In genomic region chr19:45079063-45079910, GRCh38 we compare ENCODE assay signal across 8 cellular contexts. TPM values are rescaled to one million over a fixed set of nuclear protein-coding genes. Genes with fewer than 3 reads are reported as not detected.
DNase-seq lines count a peak whose midpoint lies in the region; ATAC-seq and TF ChIP-seq lines count a peak whose summit lies in the region.

GEMIN7 (plus strand) TSS chr19:45079260; CDS start chr19:45090115, 10,855 bp downstream.

- peaks cover 64% of the 10 kb centered on the region for H3K79me2 ChIP-seq in HCT116 (ENCODE audit: insufficient read depth, low read length)

- peak within 1 kb of the TSS; percentile 99 for H3K4me3 ChIP-seq in HCT116 (replicated peaks in 1 of 2; ENCODE audit: low read depth in 1 of 2, low read length in 2 of 2)

- POLR2A ChIA-PET in HCT116 (lab: Charles Lee): interaction anchor here (1.0 to 2.9 kb wide), 2 partner anchors 10 to 13 kb away, joined by 3 to 10 read pairs; partner anchors contain the start of gene PPP1R37

- peaks cover 2 to 15% of the 10 kb centered on the region in 2 experiments; a peak in 2 of 4 replicates for H3K36me3 ChIP-seq in HCT116 (ENCODE audit: control insufficient read depth in 1 of 2, insufficient read depth in 2 of 2, low read length in 2 of 2)

- DNase-seq in CMK (ENCODE audit: low read depth) (peak; percentile 77), HCT116 (ENCODE audit: low read depth, low spot score) (peak; percentile 44), NCI-H2227 treated with DMSO at 0.1 percent for 48 hours (lab: John Stamatoyannopoulos, UW) (peak; percentile 31), islet precursor cell (peak; percentile 91)
- peak; percentile 57 for DNase-seq in activated CD4-positive, CD25-positive, alpha-beta regulatory T cell treated with anti-CD3 and anti-CD28 coated beads, Interleukin-2, amount 50 U/mL, for 16 hours (ENCODE audit: low read depth, low spot score)
- DNase-seq in central memory CD4-positive, alpha-beta T cell: peak; percentile 67
- DNase-seq in stimulated activated CD4-positive, alpha-beta T cell treated with anti-CD3 and anti-CD28 coated beads, Interleukin-15, amount 100 ng/mL, for 1 hour (ENCODE audit: low read depth in 1 of 2, low spot score in 1 of 2): peak; percentile 71 to 77

- RAD21 ChIA-PET in HCT116 (lab: Charles Lee; ENCODE audit: low non-redundant PET in 1 of 2, low total read pairs in 2 of 2, uncharacterized antibody in 2 of 2, unreplicated experiment in 2 of 2): no interaction called here

- BruUV-seq in HCT116 (replicated peaks; lab: Mats Ljungman, UMichigan): TSS peak; percentile 76

- no peaks in the 10 kb centered on the region for H3K27me3 ChIP-seq in HCT116 (ENCODE audit: insufficient read depth, low read length)

- TF ChIP-seq CTCF in HCT116 (IDR thresholded peaks at IDR 0.05 in 2 of 3, conservative IDR thresholded peaks at IDR 0.05 in 1 of 3; ENCODE audit: borderline replicate concordance in 1 of 3, insufficient read depth in 1 of 3, low read depth in 2 of 3, low read length in 2 of 3): no peak

- H2AFZ ChIP-seq in HCT116 (ENCODE audit: low read depth, low read length, poor library complexity, severe bottlenecking): no peak within 1 kb of the TSS

- CTCF ChIA-PET in HCT116 (lab: Charles Lee): interaction anchor here (1.1 kb wide), 2 partner anchors 12 to 20 kb away, joined by 4 to 5 read pairs; no protein-coding TSS in a partner anchor

- TF ChIP-seq POLR2A in HCT116 (IDR thresholded peaks at IDR 0.05; ENCODE audit: borderline replicate concordance, extremely low read depth, insufficient read depth, insufficient read length): no peak

- no peaks in the 10 kb centered on the region for H3K9me3 ChIP-seq in HCT116 (ENCODE audit: control insufficient read depth in 1 of 2, insufficient read depth in 1 of 2, low read depth in 1 of 2, low read length in 2 of 2)

- TF ChIP-seq RAD21 in HCT116 (IDR thresholded peaks at IDR 0.05; ENCODE audit: low read depth): no peak

- ATAC-seq in HCT116 (peak; percentile 56), HG03469 (IDR thresholded peaks at IDR 0.05; ENCODE audit: unreplicated experiment) (no peak)

- H3K4me1 ChIP-seq in HCT116 (ENCODE audit: control insufficient read depth in 1 of 2, insufficient read depth in 2 of 2, low read length in 2 of 2): peaks cover 31 to 45% of the 10 kb centered on the region in 2 experiments

- no peaks in the 10 kb centered on the region for H4K20me1 ChIP-seq in HCT116 (ENCODE audit: insufficient read depth)

- H3K27ac ChIP-seq in HCT116 (ENCODE audit: low read depth, low read length): peak within 1 kb of the TSS; percentile 73

- peak within 1 kb of the TSS; percentile 98 for H3K9ac ChIP-seq in HCT116 (ENCODE audit: low read length)

- H3K9me2 ChIP-seq in HCT116 (ENCODE audit: insufficient read depth): no peaks in the 10 kb centered on the region

- intact Hi-C loops in HCT116 (cut with micrococcal nuclease): loop anchor here (5.0 kb wide), 1 partner anchor 258 kb away; no protein-coding TSS in a partner anchor

- peak within 1 kb of the TSS; percentile 91 for H3K4me2 ChIP-seq in HCT116 (ENCODE audit: low read length)

TF ChIP-seq in HCT116, 20 proteins besides CTCF, POLR2A, EP300 and RAD21:
- peak; percentile 40; the same call in 1 of the 2 replicates for TF ChIP-seq SP1 (IDR thresholded peaks at IDR 0.05; ENCODE audit: low read depth)
- TF ChIP-seq EZH2 (IDR thresholded peaks at IDR 0.05): no peak
- TF ChIP-seq ZFX (IDR thresholded peaks at IDR 0.05): peak; percentile 76; the same call in 1 of the 2 replicates
- TF ChIP-seq POLR2AphosphoS5 (IDR thresholded peaks at IDR 0.05; ENCODE audit: low read depth, low read length): peak; percentile 84
- TF ChIP-seq ZBTB33 (IDR thresholded peaks at IDR 0.05; ENCODE audit: extremely low read depth, insufficient replicate concordance, low read length): peak; percentile 71
- TF ChIP-seq MAX (IDR thresholded peaks at IDR 0.05): peak; percentile 99
- peak; percentile 78 for TF ChIP-seq CBX3 (IDR thresholded peaks at IDR 0.05; ENCODE audit: low read depth)
- TF ChIP-seq TCF7L2 (IDR thresholded peaks at IDR 0.05; ENCODE audit: borderline replicate concordance, extremely low read depth, insufficient read depth, insufficient read length): peak; percentile 76
- TF ChIP-seq SIN3A (IDR thresholded peaks at IDR 0.05; ENCODE audit: low read depth): peak; percentile 84
- TF ChIP-seq YY1 (IDR thresholded peaks at IDR 0.05; ENCODE audit: extremely low read depth, insufficient replicate concordance, low read depth, low read length): peak; percentile 77
- no peak for TF ChIP-seq FOSL1 (IDR thresholded peaks at IDR 0.05; ENCODE audit: low read depth)

RNA-seq across cellular contexts. Expression of gene GEMIN7, which starts in this region (rescaled TPM):
- 35.4 TPM for total RNA-seq in HCT116 (2021; ENCODE audit: unreplicated experiment)
- polyA plus RNA-seq in HCT116 (2012): 26.3 and 30.9 TPM in 2 replicates

Comparison
In these comparisons a context has a peak if more than half of its experiments do, and no peak if none do; other contexts are left out.
1. DNase-seq: peak in every context shown above with its lines; median percentile 91 in islet precursor cell; 77 in CMK; 74 in stimulated activated CD4-positive, alpha-beta T cell treated with anti-CD3 and anti-CD28 coated beads, Interleukin-15, amount 100 ng/mL, for 1 hour; 67 in central memory CD4-positive, alpha-beta T cell; 57 in activated CD4-positive, CD25-positive, alpha-beta regulatory T cell treated with anti-CD3 and anti-CD28 coated beads, Interleukin-2, amount 50 U/mL, for 16 hours; 44 in HCT116; 31 in NCI-H2227 treated with DMSO at 0.1 percent for 48 hours.